In genomic region chr3:124652009-124652408, GRCh38 we compare ENCODE assay signal across 26 cellular contexts.
A peak's percentile ranks its signal among the peaks of the same experiment; 100 is the strongest.
DNase-seq lines count a peak whose midpoint lies in the region; ATAC-seq, FAIRE-seq and TF ChIP-seq lines count a peak whose summit lies in the region.
"Had no signal": no experiment of that assay in that cellular context is flagged by ENCODE, and none has a peak within 500 bp of the region (broad histone marks: within the 10 kb centered on the region; RNA-seq: fewer than 3 reads in every experiment).

No MANE protein-coding gene starts in this region.

- CTCF ChIA-PET in activated naive CD4-positive, alpha-beta T cell treated with anti-CD3 and anti-CD28 coated beads for 36 hours (lab: Charles Lee), result interaction anchor here (0.9 to 1.6 kb wide), 4 partner anchors 9 to 92 kb away, joined by 3 to 4 read pairs (median 4); no protein-coding TSS in a partner anchor
- CTCF ChIA-PET in activated naive CD4-positive, alpha-beta T cell treated with anti-CD3 and anti-CD28 coated beads, Interleukin-2, amount 10 ng/mL, durations not matched to agents 7 days and 5 days (lab: Charles Lee), result no interaction called here

- peaks cover 10% of the 10 kb centered on the region for H3K36me3 Mint-ChIP-seq in activated naive CD4-positive, alpha-beta T cell treated with anti-CD3 and anti-CD28 coated beads for 36 hours (ENCODE audit: low read depth)
- peaks cover 4% of the 10 kb centered on the region for H3K36me3 Mint-ChIP-seq in activated naive CD4-positive, alpha-beta T cell treated with anti-CD3 and anti-CD28 coated beads, Interleukin-2, amount 10 ng/mL, durations not matched to agents 7 days and 5 days
- H3K36me3 Mint-ChIP-seq in effector memory CD8-positive, alpha-beta T cell (ENCODE audit: insufficient read depth), result no peaks in the 10 kb centered on the region

- H3K27ac ChIP-seq in kidney (ENCODE audit: low read depth in 2 of 2, low read length in 2 of 2), result no peak overlapping the region
- H3K27ac ChIP-seq: A549, epithelial cell of prostate, HL-60, Peyer's patch, SJCRH30, suprapubic skin had no signal

- H3K27me3 Mint-ChIP-seq in activated naive CD4-positive, alpha-beta T cell treated with anti-CD3 and anti-CD28 coated beads for 36 hours (ENCODE audit: low read depth), result no peaks in the 10 kb centered on the region
- H3K27me3 Mint-ChIP-seq in activated naive CD4-positive, alpha-beta T cell treated with anti-CD3 and anti-CD28 coated beads, Interleukin-2, amount 10 ng/mL, durations not matched to agents 7 days and 5 days, result peaks cover 23% of the 10 kb centered on the region
- H3K27me3 Mint-ChIP-seq in effector memory CD8-positive, alpha-beta T cell, result peaks cover 36 to 45% of the 10 kb centered on the region in 2 donors

- intact Hi-C loops in activated naive CD4-positive, alpha-beta T cell treated with anti-CD3 and anti-CD28 coated beads for 36 hours (cut with micrococcal nuclease), result loop anchor here (1.0 to 2.0 kb wide), 2 partner anchors 12 to 59 kb away; no protein-coding TSS in a partner anchor
- intact Hi-C loops in kidney (cut with DNase I), result no loop called here

- peak; percentile 56 for ATAC-seq in HG03342 (IDR thresholded peaks at IDR 0.05; ENCODE audit: unreplicated experiment)
- peak; percentile 48 for ATAC-seq in effector memory CD8-positive, alpha-beta T cell (replicated peaks)
- ATAC-seq: A549; activated T-helper 17 cell treated with anti-CD3 and anti-CD28 coated beads, Interleukin-2, amount 50 U/mL, for 72 hours; HepG2; left colon had no signal

- TF ChIP-seq CTCF in kidney (IDR thresholded peaks at IDR 0.05; ENCODE audit: borderline replicate concordance, extremely low read depth, insufficient read depth), result no peak

- H3K9me3 ChIP-seq in kidney (ENCODE audit: control insufficient read depth in 1 of 2, low read length in 2 of 2), result no peaks in the 10 kb centered on the region
- H3K9me3 ChIP-seq: A549, Peyer's patch, SJCRH30, suprapubic skin had no signal

- H3K27ac Mint-ChIP-seq in activated naive CD4-positive, alpha-beta T cell treated with anti-CD3 and anti-CD28 coated beads for 36 hours, result peak overlapping the region; percentile 38
- H3K27ac Mint-ChIP-seq in activated naive CD4-positive, alpha-beta T cell treated with anti-CD3 and anti-CD28 coated beads, Interleukin-2, amount 10 ng/mL, durations not matched to agents 7 days and 5 days, result no peak overlapping the region
- peak overlapping the region in 1 of 2 donors; percentile 50 for H3K27ac Mint-ChIP-seq in effector memory CD8-positive, alpha-beta T cell
- H3K27ac Mint-ChIP-seq: activated T-helper 17 cell treated with anti-CD3 and anti-CD28 coated beads, Interleukin-2, amount 50 U/mL, for 72 hours had no signal

- no peak for DNase-seq in activated naive CD4-positive, alpha-beta T cell treated with anti-CD3 and anti-CD28 coated beads for 36 hours
- DNase-seq in activated naive CD4-positive, alpha-beta T cell treated with anti-CD3 and anti-CD28 coated beads, Interleukin-2, amount 10 ng/mL, durations not matched to agents 7 days and 5 days, result no peak
- no peak for DNase-seq in effector memory CD8-positive, alpha-beta T cell
- DNase-seq in SIG-M5 (lab: John Stamatoyannopoulos, UW) (no peak), NCI-H345 (lab: John Stamatoyannopoulos, UW) (no peak), kidney (no peak), NCI-H226 (no peak)
- DNase-seq: activated CD4-positive, alpha-beta T cell treated with anti-CD3 and anti-CD28 coated beads for 48 hours; DMS53; HCEC 1CT; Kasumi-1; left colon; NCI-H2171; NCI-H526; occipital lobe; Peyer's patch; SJCRH30 had no signal

- peaks cover 4 to 5% of the 10 kb centered on the region in 2 donors for H3K36me3 ChIP-seq in kidney (ENCODE audit: control insufficient read depth in 1 of 2, insufficient read depth in 2 of 2, low read length in 2 of 2)
- H3K36me3 ChIP-seq: SJCRH30, suprapubic skin had no signal

- no peaks in the 10 kb centered on the region for H3K4me1 ChIP-seq in kidney (ENCODE audit: control insufficient read depth in 1 of 2, insufficient read depth in 1 of 2, low read depth in 1 of 2, low read length in 2 of 2)
- H3K4me1 ChIP-seq: A549, SJCRH30, suprapubic skin had no signal

- no peak overlapping the region for H3K4me3 ChIP-seq in kidney (ENCODE audit: low read length in 2 of 2)
- H3K4me3 ChIP-seq: A549, Peyer's patch, SJCRH30, suprapubic skin had no signal

- no peaks in the 10 kb centered on the region for H3K9me3 Mint-ChIP-seq in activated naive CD4-positive, alpha-beta T cell treated with anti-CD3 and anti-CD28 coated beads for 36 hours
- no peaks in the 10 kb centered on the region for H3K9me3 Mint-ChIP-seq in activated naive CD4-positive, alpha-beta T cell treated with anti-CD3 and anti-CD28 coated beads, Interleukin-2, amount 10 ng/mL, durations not matched to agents 7 days and 5 days
- H3K9me3 Mint-ChIP-seq in effector memory CD8-positive, alpha-beta T cell, result no peaks in the 10 kb centered on the region
- H3K9me3 Mint-ChIP-seq: activated T-helper 17 cell treated with anti-CD3 and anti-CD28 coated beads, Interleukin-2, amount 50 U/mL, for 72 hours had no signal

- H3K4me1 Mint-ChIP-seq in activated naive CD4-positive, alpha-beta T cell treated with anti-CD3 and anti-CD28 coated beads for 36 hours (ENCODE audit: low read depth), result peaks cover 26% of the 10 kb centered on the region
- H3K4me1 Mint-ChIP-seq in activated naive CD4-positive, alpha-beta T cell treated with anti-CD3 and anti-CD28 coated beads, Interleukin-2, amount 10 ng/mL, durations not matched to agents 7 days and 5 days, result peaks cover 24% of the 10 kb centered on the region
- H3K4me1 Mint-ChIP-seq in effector memory CD8-positive, alpha-beta T cell (ENCODE audit: low read depth in 2 of 2), result peaks cover 2 to 4% of the 10 kb centered on the region in 2 donors

- H3K4me3 Mint-ChIP-seq in activated naive CD4-positive, alpha-beta T cell treated with anti-CD3 and anti-CD28 coated beads for 36 hours, result no peak overlapping the region
- H3K4me3 Mint-ChIP-seq in activated naive CD4-positive, alpha-beta T cell treated with anti-CD3 and anti-CD28 coated beads, Interleukin-2, amount 10 ng/mL, durations not matched to agents 7 days and 5 days, result no peak overlapping the region
- H3K4me3 Mint-ChIP-seq in effector memory CD8-positive, alpha-beta T cell, result no peak overlapping the region
- H3K4me3 Mint-ChIP-seq: activated T-helper 17 cell treated with anti-CD3 and anti-CD28 coated beads, Interleukin-2, amount 50 U/mL, for 72 hours had no signal

- FAIRE-seq in kidney (lab: Jason Lieb, UNC), result no peak
- FAIRE-seq: A549, G401.6, HepG2, urothelium cell line had no signal

- no peak overlapping the region for H3K9ac ChIP-seq in kidney (ENCODE audit: low read length in 2 of 2)
